Comparison of ENCODE assay signal across 27 cellular contexts in the genomic region with DNA sequence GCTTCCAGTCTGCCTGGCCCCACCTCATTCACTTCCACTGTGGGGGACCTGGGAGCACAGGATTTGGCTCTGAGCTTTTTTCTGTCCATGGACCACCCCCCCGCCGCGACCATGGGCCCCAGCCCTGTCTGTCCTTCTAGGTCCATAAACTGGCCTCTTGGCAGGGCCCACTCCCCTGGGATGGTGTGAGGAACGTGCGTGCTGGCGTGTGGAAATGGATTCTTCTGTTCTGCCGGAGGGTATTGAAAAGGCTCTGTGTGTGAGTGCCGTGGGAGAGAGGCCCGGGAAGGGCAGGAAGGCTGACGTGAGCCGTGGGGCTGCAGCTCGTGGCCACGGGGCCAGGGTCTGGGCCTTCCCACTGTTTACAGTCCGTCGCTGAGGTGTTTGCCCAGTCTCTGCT.
DNase-seq lines count a peak whose midpoint lies in the region; ATAC-seq and TF ChIP-seq lines count a peak whose summit lies in the region.
"Had no signal": no experiment of that assay in that cellular context is flagged by ENCODE, and none has a peak within 500 bp of the region (broad histone marks: within the 10 kb centered on the region; RNA-seq: fewer than 3 reads in every experiment).

No MANE protein-coding gene starts in this region.

- no peak overlapping the region for H3K4me3 Mint-ChIP-seq in chondrocyte (ENCODE audit: unreplicated experiment)
- H3K4me3 Mint-ChIP-seq in stimulated activated effector memory CD8-positive, alpha-beta T cell treated with anti-CD3 and anti-CD28 coated beads, Interleukin-12 subunit alpha, Interleukin-12 subunit beta, amount 100 ng/mL, for 72 hours: no peak overlapping the region
- H3K4me3 Mint-ChIP-seq: activated naive CD8-positive, alpha-beta T cell treated with anti-CD3 and anti-CD28 coated beads, Interleukin-2, amount 10 ng/mL, durations not matched to agents 7 days and 5 days; effector memory CD8-positive, alpha-beta T cell; natural killer cell treated with Interleukin-12 subunit alpha and Interleukin-12 subunit beta and Interleukin-15 and Interleukin-18, amount 100 ng/mL, for 72 hours had no signal

- no peak overlapping the region for H3K14ac ChIP-seq in mesenchymal stem cell (ENCODE audit: low read length in 2 of 2)

- H3K9me3 ChIP-seq in mesenchymal stem cell (ENCODE audit: control insufficient read depth, low read length) (no peaks in the 10 kb centered on the region), spleen (no peaks in the 10 kb centered on the region), tibial nerve (no peaks in the 10 kb centered on the region)
- H3K9me3 ChIP-seq: Caco-2, sigmoid colon, SJSA1 had no signal

- peaks cover 8% of the 10 kb centered on the region for H3K79me1 ChIP-seq in mesenchymal stem cell (replicated peaks; ENCODE audit: low read length, poor library complexity, severe bottlenecking)

- no peaks in the 10 kb centered on the region for H3K27me3 ChIP-seq in mesenchymal stem cell (ENCODE audit: control insufficient read depth in 1 of 2, insufficient read depth in 1 of 2, low read length in 2 of 2)
- no peaks in the 10 kb centered on the region for H3K27me3 ChIP-seq in spleen (replicated peaks in 1 of 7)
- H3K27me3 ChIP-seq in tibial nerve: no peaks in the 10 kb centered on the region
- H3K27me3 ChIP-seq: sigmoid colon, SJSA1 had no signal

- peak overlapping the region; percentile 45 for H3K9ac ChIP-seq in mesenchymal stem cell (ENCODE audit: low read length)
- H3K9ac ChIP-seq: parathyroid adenoma had no signal

- TF ChIP-seq POLR2A in spleen (IDR thresholded peaks at IDR 0.05) (no peak), tibial nerve (IDR thresholded peaks at IDR 0.05) (no peak)

- no peak for DNase-seq in chondrocyte (ENCODE audit: low spot score)
- peak; percentile 78 for DNase-seq in Right ventricle myocardium superior
- DNase-seq in mesenchymal stem cell: no peak
- DNase-seq in spleen: peak; percentile 60
- DNase-seq in superior temporal gyrus (ENCODE audit: extremely low spot score): no peak
- DNase-seq in tibial nerve (ENCODE audit: low spot score in 2 of 2): no peak
- DNase-seq in stimulated activated effector memory CD8-positive, alpha-beta T cell treated with anti-CD3 and anti-CD28 coated beads, Interleukin-12 subunit alpha, Interleukin-12 subunit beta, amount 100 ng/mL, for 72 hours (ENCODE audit: low spot score in 2 of 2): no peak
- DNase-seq in NCI-H1436 (lab: John Stamatoyannopoulos, UW): no peak
- DNase-seq: activated CD4-positive, alpha-beta T cell treated with anti-CD3 and anti-CD28 coated beads for 4 hours; activated CD8-positive, alpha-beta memory T cell treated with anti-CD3 and anti-CD28 coated beads for 24 hours; activated effector memory CD4-positive, alpha-beta T cell treated with Interleukin-2 at 50 U/mL for 16 hours; activated naive CD8-positive, alpha-beta T cell treated with anti-CD3 and anti-CD28 coated beads, Interleukin-2, amount 10 ng/mL, durations not matched to agents 7 days and 5 days; activated T-cell treated with anti-CD3 and anti-CD28 coated beads for 4 hours; C1 segment of cervical spinal cord; Caco-2; caudate nucleus; effector memory CD8-positive, alpha-beta T cell; erythroblast; kidney glomerular epithelial cell; sigmoid colon; stimulated activated CD4-positive, alpha-beta T cell treated with anti-CD3 and anti-CD28 coated beads, Interleukin-15, amount 100 ng/mL, for 24 hours; stimulated activated CD4-positive, alpha-beta T cell treated with anti-CD3 and anti-CD28 coated beads, Interleukin-4, amount 100 ng/mL, for 4 hours; T1000 had no signal

- H2BK15ac ChIP-seq in mesenchymal stem cell (ENCODE audit: low read depth, poor library complexity, severe bottlenecking): no peak overlapping the region

- TF ChIP-seq CTCF in chondrocyte (IDR thresholded peaks at IDR 0.05): no peak
- TF ChIP-seq CTCF in spleen (IDR thresholded peaks at IDR 0.05 in 8 of 11, conservative IDR thresholded peaks at IDR 0.05 in 3 of 11): no peak
- no peak for TF ChIP-seq CTCF in tibial nerve (IDR thresholded peaks at IDR 0.05)

- WGBS in mesenchymal stem cell: 96% methylated on average over 15 of the region's 15 CpGs
- WGBS in spleen, 5 donors: 91 to 99% (median 96%) methylated on average over 15 of the region's 15 CpGs
- 49 to 57% methylated on average over 15 of the region's 15 CpGs for WGBS in tibial nerve, 2 donors

- no peaks in the 10 kb centered on the region for H3K9me3 Mint-ChIP-seq in chondrocyte (ENCODE audit: low read depth)
- H3K9me3 Mint-ChIP-seq in stimulated activated effector memory CD8-positive, alpha-beta T cell treated with anti-CD3 and anti-CD28 coated beads, Interleukin-12 subunit alpha, Interleukin-12 subunit beta, amount 100 ng/mL, for 72 hours: no peaks in the 10 kb centered on the region
- H3K9me3 Mint-ChIP-seq: activated naive CD8-positive, alpha-beta T cell treated with anti-CD3 and anti-CD28 coated beads, Interleukin-2, amount 10 ng/mL, durations not matched to agents 7 days and 5 days; effector memory CD8-positive, alpha-beta T cell; natural killer cell treated with Interleukin-12 subunit alpha and Interleukin-12 subunit beta and Interleukin-15 and Interleukin-18, amount 100 ng/mL, for 72 hours had no signal

- peak overlapping the region; percentile 9 for H3K27ac Mint-ChIP-seq in chondrocyte (ENCODE audit: unreplicated experiment)
- H3K27ac Mint-ChIP-seq in stimulated activated effector memory CD8-positive, alpha-beta T cell treated with anti-CD3 and anti-CD28 coated beads, Interleukin-12 subunit alpha, Interleukin-12 subunit beta, amount 100 ng/mL, for 72 hours: no peak overlapping the region
- H3K27ac Mint-ChIP-seq: activated naive CD8-positive, alpha-beta T cell treated with anti-CD3 and anti-CD28 coated beads, Interleukin-2, amount 10 ng/mL, durations not matched to agents 7 days and 5 days had no signal

- peak in 1 of 2 donors; percentile 17 for TF ChIP-seq EP300 in tibial nerve (IDR thresholded peaks at IDR 0.05)

- H4K8ac ChIP-seq in mesenchymal stem cell (ENCODE audit: low read length): peak overlapping the region; percentile 33

- H3K23ac ChIP-seq in mesenchymal stem cell (ENCODE audit: low read length in 2 of 2): no peak overlapping the region

- H3K27me3 Mint-ChIP-seq in chondrocyte (ENCODE audit: low read depth): no peaks in the 10 kb centered on the region
- H3K27me3 Mint-ChIP-seq: activated naive CD8-positive, alpha-beta T cell treated with anti-CD3 and anti-CD28 coated beads, Interleukin-2, amount 10 ng/mL, durations not matched to agents 7 days and 5 days; effector memory CD8-positive, alpha-beta T cell; natural killer cell treated with Interleukin-12 subunit alpha and Interleukin-12 subunit beta and Interleukin-15 and Interleukin-18, amount 100 ng/mL, for 72 hours had no signal

- no peak overlapping the region for H2BK120ac ChIP-seq in mesenchymal stem cell (ENCODE audit: low read depth, low read length)

- H2AK5ac ChIP-seq in mesenchymal stem cell (ENCODE audit: low read length, severe bottlenecking): no peak overlapping the region

- H3K36me3 ChIP-seq in mesenchymal stem cell (ENCODE audit: control insufficient read depth in 1 of 2, insufficient read depth in 2 of 2, low read depth in 1 of 2, low read length in 2 of 2) (peaks cover 3 to 12% of the 10 kb centered on the region in 2 experiments), spleen (peaks cover 0 to 65% (median 17%) of the 10 kb centered on the region in 6 donors), tibial nerve (peaks cover 0 to 54% (median 0%) of the 10 kb centered on the region in 3 donors)
- H3K36me3 ChIP-seq: sigmoid colon, SJSA1 had no signal

- H2BK12ac ChIP-seq in mesenchymal stem cell (ENCODE audit: low read length in 2 of 2): peak overlapping the region in 1 of 2 experiments; percentile 67

- H3K4me1 ChIP-seq in mesenchymal stem cell (ENCODE audit: control insufficient read depth, insufficient read depth, low read depth, low read length) (peaks cover 12% of the 10 kb centered on the region), spleen (peaks cover under 1 to 55% (median 9%) of the 10 kb centered on the region in 6 donors), tibial nerve (peaks cover 0 to 33% (median 0%) of the 10 kb centered on the region in 4 donors)

- no peak overlapping the region for H3K4me2 ChIP-seq in mesenchymal stem cell (ENCODE audit: low read length, poor library complexity, severe bottlenecking)

- H3K4me3 ChIP-seq in mesenchymal stem cell (ENCODE audit: insufficient read depth in 1 of 2, low read depth in 1 of 2, low read length in 2 of 2): no peak overlapping the region
- no peak overlapping the region for H3K4me3 ChIP-seq in spleen
- no peak overlapping the region for H3K4me3 ChIP-seq in tibial nerve
- H3K4me3 ChIP-seq: sigmoid colon, SJSA1 had no signal

- peaks cover 4% of the 10 kb centered on the region for H3K36me3 Mint-ChIP-seq in chondrocyte (ENCODE audit: low read depth)
- H3K36me3 Mint-ChIP-seq in stimulated activated effector memory CD8-positive, alpha-beta T cell treated with anti-CD3 and anti-CD28 coated beads, Interleukin-12 subunit alpha, Interleukin-12 subunit beta, amount 100 ng/mL, for 72 hours: no peaks in the 10 kb centered on the region
- H3K36me3 Mint-ChIP-seq: natural killer cell treated with Interleukin-12 subunit alpha and Interleukin-12 subunit beta and Interleukin-15 and Interleukin-18, amount 100 ng/mL, for 72 hours had no signal

- peaks cover 4% of the 10 kb centered on the region for H3K4me1 Mint-ChIP-seq in chondrocyte (ENCODE audit: low read depth)
- H3K4me1 Mint-ChIP-seq in stimulated activated effector memory CD8-positive, alpha-beta T cell treated with anti-CD3 and anti-CD28 coated beads, Interleukin-12 subunit alpha, Interleukin-12 subunit beta, amount 100 ng/mL, for 72 hours: peaks cover 18% of the 10 kb centered on the region

- intact Hi-C loops in Right ventricle myocardium superior (cut with DNase I) (no loop called here), spleen (cut with DNase I; ENCODE audit: low total_unique reads) (no loop called here)

- no peak overlapping the region for H3K27ac ChIP-seq in mesenchymal stem cell (ENCODE audit: low read length, poor library complexity, severe bottlenecking)
- no peak overlapping the region for H3K27ac ChIP-seq in spleen
- peak overlapping the region in 2 of 4 donors; percentile 53 to 60 for H3K27ac ChIP-seq in tibial nerve
- H3K27ac ChIP-seq: parathyroid adenoma, SJSA1, VCaP had no signal

- no peak overlapping the region for H3K4ac ChIP-seq in mesenchymal stem cell (ENCODE audit: low read depth in 1 of 2, low read length in 2 of 2)

- H2AFZ ChIP-seq in mesenchymal stem cell (ENCODE audit: low read depth, low read length): no peak overlapping the region
- H2AFZ ChIP-seq: parathyroid adenoma had no signal

- peak; percentile 38 for ATAC-seq in Right ventricle myocardium superior (ENCODE audit: poor library complexity)
- no peak for ATAC-seq in stimulated activated effector memory CD8-positive, alpha-beta T cell treated with anti-CD3 and anti-CD28 coated beads, Interleukin-12 subunit alpha, Interleukin-12 subunit beta, amount 100 ng/mL, for 72 hours
- ATAC-seq: effector memory CD8-positive, alpha-beta T cell; natural killer cell treated with Interleukin-12 subunit alpha and Interleukin-12 subunit beta and Interleukin-15 and Interleukin-18, amount 100 ng/mL, for 72 hours had no signal

- H3K18ac ChIP-seq in mesenchymal stem cell (ENCODE audit: low read depth in 1 of 2, low read length in 2 of 2): no peak overlapping the region

- no peak overlapping the region for H4K91ac ChIP-seq in mesenchymal stem cell (ENCODE audit: low read length)

- H2BK5ac ChIP-seq in mesenchymal stem cell (ENCODE audit: low read depth, low read length, poor library complexity, severe bottlenecking): no peak overlapping the region

Comparison
In these comparisons a context has a peak if more than half of its experiments do, and no peak if none do; other contexts are left out.
1. DNase-seq: peak in Right ventricle myocardium superior (single experiment) and spleen (single experiment); none in chondrocyte (single experiment), mesenchymal stem cell (single experiment), superior temporal gyrus (single experiment), tibial nerve (0 of 2), stimulated activated effector memory CD8-positive, alpha-beta T cell treated with anti-CD3 and anti-CD28 coated beads, Interleukin-12 subunit alpha, Interleukin-12 subunit beta, amount 100 ng/mL, for 72 hours (0 of 2) and NCI-H1436 (single experiment).